8 cellular contexts compared by ENCODE assay signal in genomic region chr2:10448208-10448645, GRCh38. TPM values are rescaled to one million over a fixed set of nuclear protein-coding genes. Genes with fewer than 3 reads are reported as not detected.
DNase-seq lines count a peak whose midpoint lies in the region; TF ChIP-seq lines count a peak whose summit lies in the region.

Gene ODC1, minus strand, starts transcription at chr2:10448327. Its CDS starts 3,295 bp downstream, at chr2:10445032.

- no peaks in the 10 kb centered on the region for H3K9me3 Mint-ChIP-seq in CD4-positive, alpha-beta memory T cell

- H3K4me1 Mint-ChIP-seq in CD4-positive, alpha-beta memory T cell: peaks cover 17 to 57% (median 41%) of the 10 kb centered on the region in 4 donors

- H3K79me1 ChIP-seq in mesendoderm (ENCODE audit: low read length): peaks cover 2% of the 10 kb centered on the region

- peaks cover 42% of the 10 kb centered on the region for H3K4me1 ChIP-seq in CD4-positive, alpha-beta memory T cell (ENCODE audit: insufficient read depth, low read length)
- H3K4me1 ChIP-seq in mesendoderm (ENCODE audit: control insufficient read depth, low read depth, low read length): peaks cover 3% of the 10 kb centered on the region

- H2BK15ac ChIP-seq in mesendoderm (replicated peaks; ENCODE audit: low read depth): no peak within 1 kb of the TSS

- no peaks in the 10 kb centered on the region for H3K27me3 ChIP-seq in CD4-positive, alpha-beta memory T cell (ENCODE audit: insufficient read depth, low read length)
- H3K27me3 ChIP-seq in mesendoderm (ENCODE audit: insufficient read depth, low read length, poor library complexity): no peaks in the 10 kb centered on the region

- peak within 1 kb of the TSS; percentile 47 to 90 for H3K4me3 ChIP-seq in CD4-positive, alpha-beta memory T cell (ENCODE audit: low read length in 2 of 2)
- H3K4me3 ChIP-seq in mesendoderm (ENCODE audit: low read length): peak within 1 kb of the TSS; percentile 53

- peak; percentile 97 to 99 (median 98) for DNase-seq in CD4-positive, alpha-beta memory T cell
- DNase-seq in GM20000 (ENCODE audit: low spot score) (peak; percentile 98), HS-5 (ENCODE audit: low read depth) (peak; percentile 61), NK-92 (lab: John Stamatoyannopoulos, UW; ENCODE audit: unreplicated experiment) (peak; percentile 80), mesendoderm (peak; percentile 96)
- DNase-seq in activated CD8-positive, alpha-beta memory T cell treated with anti-CD3 and anti-CD28 coated beads for 1 hour (ENCODE audit: extremely low read depth in 1 of 2, low read depth in 1 of 2): peak; percentile 98 to 99
- peak; percentile 97 for DNase-seq in effector CD8-positive, alpha-beta T cell (lab: John Stamatoyannopoulos, UW)
- peak; percentile 98 for DNase-seq in stimulated activated CD8-positive, alpha-beta memory T cell treated with anti-CD3 and anti-CD28 coated beads, Interleukin-15, amount 100 ng/mL, for 1 hour (ENCODE audit: low read depth)

- peak within 1 kb of the TSS; percentile 61 for H2BK120ac ChIP-seq in mesendoderm (ENCODE audit: low read depth, low read length)

- peak within 1 kb of the TSS; percentile 95 for H4K8ac ChIP-seq in mesendoderm (ENCODE audit: low read depth, low read length)

- H3K9me3 ChIP-seq in CD4-positive, alpha-beta memory T cell (ENCODE audit: control insufficient read depth in 1 of 2, low read length in 2 of 2): no peaks in the 10 kb centered on the region

- CTCF ChIA-PET in CD4-positive, alpha-beta memory T cell (lab: Charles Lee; ENCODE audit: partially characterized antibody): interaction anchor here (0.8 to 6.0 kb wide), 7 partner anchors 11 to 464 kb away, joined by 3 to 53 read pairs (median 5); no protein-coding TSS in a partner anchor

- H2AK5ac ChIP-seq in mesendoderm (ENCODE audit: low read length): no peak within 1 kb of the TSS

- H3K27ac ChIP-seq in CD4-positive, alpha-beta memory T cell (ENCODE audit: low read depth, low read length): peak within 1 kb of the TSS; percentile 86
- peak within 1 kb of the TSS; percentile 71 for H3K27ac ChIP-seq in mesendoderm (ENCODE audit: low read depth, low read length)

- peak within 1 kb of the TSS; percentile 97 for H3K4me2 ChIP-seq in mesendoderm (ENCODE audit: low read length)

- peaks cover 18% of the 10 kb centered on the region for H3K36me3 ChIP-seq in CD4-positive, alpha-beta memory T cell (ENCODE audit: insufficient read depth, low read length)
- peaks cover 2% of the 10 kb centered on the region for H3K36me3 ChIP-seq in mesendoderm (ENCODE audit: control insufficient read depth, insufficient read depth, low read length)

- H4K5ac ChIP-seq in mesendoderm (ENCODE audit: low read length): no peak within 1 kb of the TSS

- peaks cover 16 to 23% of the 10 kb centered on the region in 2 donors for H3K36me3 Mint-ChIP-seq in CD4-positive, alpha-beta memory T cell

- peak within 1 kb of the TSS; percentile 88 to 96 (median 93) for H3K27ac Mint-ChIP-seq in CD4-positive, alpha-beta memory T cell

- H3K9ac ChIP-seq in mesendoderm (ENCODE audit: low read length): peak within 1 kb of the TSS; percentile 79

- no peaks in the 10 kb centered on the region for H3K27me3 Mint-ChIP-seq in CD4-positive, alpha-beta memory T cell

- intact Hi-C loops in CD4-positive, alpha-beta memory T cell (cut with micrococcal nuclease): loop anchor here (1.0 to 10.0 kb wide), 12 partner anchors 45 to 1611 kb away; partner anchors contain the start of genes CPSF3, GRHL1, HPCAL1 and ITGB1BP1

- TF ChIP-seq CTCF in GM20000 (IDR thresholded peaks at IDR 0.05; ENCODE audit: extremely low read depth, missing control alignments): no peak

- peak within 1 kb of the TSS; percentile 76 for H3K4ac ChIP-seq in mesendoderm (ENCODE audit: low read depth, low read length)

- peak within 1 kb of the TSS; percentile 86 to 95 (median 90) for H3K4me3 Mint-ChIP-seq in CD4-positive, alpha-beta memory T cell

- peaks cover 13% of the 10 kb centered on the region for H3K79me2 ChIP-seq in mesendoderm (ENCODE audit: control insufficient read depth, insufficient read depth, low read length)

- H3K18ac ChIP-seq in mesendoderm (ENCODE audit: low read length): peak within 1 kb of the TSS; percentile 95

- H2BK5ac ChIP-seq in mesendoderm (ENCODE audit: low read length): peak within 1 kb of the TSS; percentile 14

- H3K56ac ChIP-seq in mesendoderm (ENCODE audit: low read length): peak within 1 kb of the TSS; percentile 87

- WGBS in mesendoderm (ENCODE audit: extremely low coverage, insufficient coverage, low lambda C conversion rate): no CpG with 5 or more reads among the region's 68 CpGs

- H3K23ac ChIP-seq in mesendoderm (ENCODE audit: low read length): no peak within 1 kb of the TSS

- POLR2A ChIA-PET in CD4-positive, alpha-beta memory T cell (lab: Charles Lee; ENCODE audit: partially characterized antibody): interaction anchor here (0.6 to 5.5 kb wide), 37 partner anchors 8 to 1025 kb away, joined by 3 to 50 read pairs (median 4); partner anchors contain the start of genes ADAM17, HPCAL1, KLF11 and NOL10

RNA-seq across cellular contexts. Expression of gene ODC1, which starts in this region (rescaled TPM):
- total RNA-seq in CD4-positive, alpha-beta memory T cell: 10 to 100 TPM; 32.5 to 35.4 TPM
- 10 to 100 TPM; 54.3 to 63.5 TPM for polyA plus RNA-seq in CD4-positive, alpha-beta memory T cell
- 131 TPM for polyA plus RNA-seq in mesendoderm (2013, experiment 1 of 2)
- 130 TPM for polyA plus RNA-seq in mesendoderm (2013, experiment 2 of 2)

Comparison
In these comparisons a context has a peak if more than half of its experiments do, and no peak if none do; other contexts are left out.
1. Peak in every context shown above with its lines: DNase-seq, H3K4me3 ChIP-seq and H3K27ac ChIP-seq.